In the genomic region with DNA sequence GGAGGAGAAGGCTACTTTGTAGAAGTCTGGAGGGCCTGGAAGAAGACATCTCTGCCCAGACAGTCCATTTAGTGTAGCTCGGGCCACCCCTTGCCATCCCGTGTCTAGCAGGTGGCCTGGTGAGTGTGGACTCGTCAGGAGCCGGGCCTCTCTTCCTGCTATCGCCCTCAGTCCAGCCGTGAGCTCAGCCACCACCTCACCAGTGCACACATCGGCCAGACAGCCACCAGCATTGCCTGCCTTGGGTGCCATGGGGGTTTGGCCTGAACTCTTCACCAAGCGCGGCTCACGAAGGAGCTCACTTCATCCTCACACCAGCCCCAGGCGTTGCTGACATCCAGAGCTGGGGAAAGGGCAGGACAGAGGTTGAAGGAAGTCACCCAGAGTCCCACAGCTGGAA, we compare ENCODE assay signal across 21 cellular contexts. TPM values are rescaled to one million over a fixed set of nuclear protein-coding genes. Genes with fewer than 3 reads are reported as not detected.
DNase-seq lines count a peak whose midpoint lies in the region; ATAC-seq, FAIRE-seq and TF ChIP-seq lines count a peak whose summit lies in the region.
"Had no signal": no experiment of that assay in that cellular context is flagged by ENCODE, and none has a peak within 500 bp of the region (broad histone marks: within the 10 kb centered on the region; RNA-seq: fewer than 3 reads in every experiment).

No MANE protein-coding gene starts in this region.

- no peak for FAIRE-seq in GM12878 (lab: Jason Lieb, UNC)
- FAIRE-seq: HTR-8/SVneo, RCC 7860 had no signal

- TF ChIP-seq EP300 in GM12878 (IDR thresholded peaks at IDR 0.05; ENCODE audit: borderline replicate concordance in 1 of 2, control insufficient read depth in 1 of 2, low read depth in 2 of 2, low read length in 2 of 2) = no peak

- no peak overlapping the region for H3K23ac ChIP-seq in neuronal stem cell (ENCODE audit: low read depth, low read length, poor library complexity)

- RAD21 ChIA-PET in GM12878 (lab: Charles Lee; ENCODE audit: unreplicated experiment) = interaction anchor here (1.0 to 1.2 kb wide), 3 partner anchors 10 to 22 kb away, joined by 3 to 4 read pairs (median 3); no protein-coding TSS in a partner anchor

- H3K14ac ChIP-seq in neuronal stem cell (ENCODE audit: low read length) = no peak overlapping the region

- no peak for TF ChIP-seq RAD21 in GM12878 (IDR thresholded peaks at IDR 0.05; ENCODE audit: insufficient read depth, low read depth, low read length)

- H3K36me3 ChIP-seq in right atrium auricular region = no peaks in the 10 kb centered on the region
- no peaks in the 10 kb centered on the region; a peak in 1 of 4 replicates for H3K36me3 ChIP-seq in GM12878 (ENCODE audit: control insufficient read depth in 2 of 2, insufficient read depth in 2 of 2, low read length in 1 of 2)
- no peaks in the 10 kb centered on the region for H3K36me3 ChIP-seq in neuronal stem cell (replicated peaks in 1 of 2; ENCODE audit: control insufficient read depth in 2 of 2, insufficient read depth in 2 of 2, low read length in 2 of 2)
- H3K36me3 ChIP-seq: HAP-1 had no signal

- in situ Hi-C loops in GM12878 (cut with MboI) = no loop called here

- TF ChIP-seq CTCF in right atrium auricular region (IDR thresholded peaks at IDR 0.05) (no peak), GM12878 (IDR thresholded peaks at IDR 0.05 in 2 of 3, conservative IDR thresholded peaks at IDR 0.05 in 1 of 3; ENCODE audit: control insufficient read depth in 2 of 3, extremely low read depth in 1 of 3, insufficient read depth in 1 of 3, low read depth in 3 of 3, low read length in 3 of 3) (no peak)

- TF ChIP-seq POLR2A in GM12878 (IDR thresholded peaks at IDR 0.05; ENCODE audit: low read depth, low read length) = peak; percentile 35; the same call in 1 of the 2 replicates

- H2BK120ac ChIP-seq in neuronal stem cell (ENCODE audit: low read depth, low read length) = peak overlapping the region; percentile 32

- no peak overlapping the region for H4K8ac ChIP-seq in neuronal stem cell (ENCODE audit: low read depth, low read length)

- H2BK12ac ChIP-seq in neuronal stem cell (ENCODE audit: low read length) = no peak overlapping the region

- SMC1A ChIA-PET in GM12878 (lab: Charles Lee; ENCODE audit: uncharacterized antibody, unreplicated experiment) = interaction anchor here (0.8 to 1.0 kb wide), 4 partner anchors 9 to 61 kb away, joined by 3 read pairs; no protein-coding TSS in a partner anchor

- no peaks in the 10 kb centered on the region for H3K79me2 ChIP-seq in GM12878 (ENCODE audit: control insufficient read depth, insufficient read depth, low read length)

- ATAC-seq in Right ventricle myocardium superior (ENCODE audit: poor library complexity) = no peak
- peak; percentile 1; the same call in 1 of the 3 replicates for ATAC-seq in GM12878
- no peak for ATAC-seq in HG03457 (IDR thresholded peaks at IDR 0.05; ENCODE audit: unreplicated experiment)
- no peak for ATAC-seq in HG02763 (IDR thresholded peaks at IDR 0.05; ENCODE audit: unreplicated experiment)
- ATAC-seq: T-helper 17 cell had no signal

- H3K4me3 ChIP-seq in right atrium auricular region (no peak overlapping the region), GM12878 (no peak overlapping the region), neuronal stem cell (ENCODE audit: low read length in 2 of 2) (no peak overlapping the region)
- H3K4me3 ChIP-seq: HAP-1 had no signal

- H3K4ac ChIP-seq in neuronal stem cell (ENCODE audit: low read length) = no peak overlapping the region

- no peak overlapping the region for H4K91ac ChIP-seq in neuronal stem cell (ENCODE audit: low read depth, low read length, poor library complexity)

- no TSS peak for BruUV-seq in GM12878 (replicated peaks; lab: Mats Ljungman, UMichigan)

- peak overlapping the region; percentile 5 for H3K18ac ChIP-seq in neuronal stem cell (ENCODE audit: low read length)

- H3K27ac ChIP-seq in right atrium auricular region = no peak overlapping the region
- peak overlapping the region; percentile 82 for H3K27ac ChIP-seq in GM12878 (ENCODE audit: control insufficient read depth, insufficient read depth)
- H3K27ac ChIP-seq in neuronal stem cell (replicated peaks; ENCODE audit: low read length) = no peak overlapping the region

- CTCF ChIA-PET in GM12878 (lab: Yijun Ruan, JAX) = interaction anchor here (0.5 to 2.4 kb wide), 4 partner anchors 17 to 573 kb away, joined by 3 to 9 read pairs (median 4); no protein-coding TSS in a partner anchor

- peak overlapping the region; percentile 65 for H3K4me2 ChIP-seq in GM12878 (ENCODE audit: control insufficient read depth, insufficient read depth)
- H3K4me2 ChIP-seq in neuronal stem cell (ENCODE audit: insufficient read depth, low read length, poor library complexity, severe bottlenecking) = no peak overlapping the region

- WGBS in GM12878 (ENCODE audit: insufficient coverage, insufficient replicate concordance, low lambda C conversion rate, missing lambda C conversion rate) = 0% methylated on average over 11 of the region's 11 CpGs
- no CpG with 5 or more reads among the region's 11 CpGs for WGBS in neuronal stem cell (ENCODE audit: extremely low coverage in 2 of 2, insufficient read length in 2 of 2, insufficient replicate concordance in 1 of 2), 2 donors

- H3K4me1 ChIP-seq in right atrium auricular region = peaks cover 0 to 6% of the 10 kb centered on the region in 2 donors
- H3K4me1 ChIP-seq in GM12878 (ENCODE audit: control insufficient read depth, insufficient read depth, low read length) = peaks cover 54% of the 10 kb centered on the region
- H3K4me1 ChIP-seq in neuronal stem cell (ENCODE audit: control insufficient read depth in 2 of 2, insufficient read depth in 1 of 2, low read depth in 1 of 2, low read length in 2 of 2) = peaks cover 9% of the 10 kb centered on the region in 2 donors

- no peaks in the 10 kb centered on the region for H3K27me3 ChIP-seq in right atrium auricular region
- no peaks in the 10 kb centered on the region for H3K27me3 ChIP-seq in GM12878 (replicated peaks in 1 of 2; ENCODE audit: control insufficient read depth in 2 of 2, insufficient read depth in 2 of 2, low read length in 1 of 2)
- H3K27me3 ChIP-seq in neuronal stem cell (ENCODE audit: control insufficient read depth in 3 of 3, insufficient read depth in 3 of 3, low read depth in 1 of 3, low read length in 3 of 3) = peaks cover 0 to 7% (median 0%) of the 10 kb centered on the region in 3 experiments

- H3K79me1 ChIP-seq in neuronal stem cell (ENCODE audit: low read depth, low read length) = no peaks in the 10 kb centered on the region

- no peak overlapping the region for H2AK5ac ChIP-seq in neuronal stem cell (ENCODE audit: low read depth, low read length)

- H2AFZ ChIP-seq in GM12878 (ENCODE audit: control insufficient read depth, low read depth, low read length) (peak overlapping the region; percentile 54), neuronal stem cell (ENCODE audit: low read length) (no peak overlapping the region)

- peak; percentile 13 for DNase-seq in Right ventricle myocardium superior
- DNase-seq in right atrium auricular region (ENCODE audit: low spot score) = no peak
- no peak for DNase-seq in GM12878 (ENCODE audit: low read depth, low spot score)
- DNase-seq in neuronal stem cell (ENCODE audit: low spot score) = no peak
- DNase-seq in activated CD8-positive, alpha-beta memory T cell treated with anti-CD3 and anti-CD28 coated beads for 24 hours = no peak
- DNase-seq: 8988T, EL, GF-D8, IMR-90, Kasumi-1, NCI-H1417 treated with DMSO at 0.1 percent for 48 hours, NCI-H187, NCI-H446, NCI-H526, SW 1271, T-helper 17 cell had no signal

- H4K20me1 ChIP-seq in GM12878 (ENCODE audit: control insufficient read depth, insufficient read depth) = no peaks in the 10 kb centered on the region

- POLR2A ChIA-PET in GM12878 (lab: Charles Lee) = interaction anchor here (0.9 kb wide), 1 partner anchor 15 kb away, joined by 3 read pairs; no protein-coding TSS in a partner anchor

- H2BK5ac ChIP-seq in neuronal stem cell (ENCODE audit: low read length) = no peak overlapping the region

- H2BK15ac ChIP-seq in neuronal stem cell (ENCODE audit: low read length) = no peak overlapping the region

- H3K9ac ChIP-seq in GM12878 (ENCODE audit: control insufficient read depth, insufficient read depth, low read length) (peak overlapping the region; percentile 12; the same call in 1 of the 2 replicates), neuronal stem cell (ENCODE audit: low read depth, low read length, poor library complexity) (no peak overlapping the region)

- H3K9me3 ChIP-seq in right atrium auricular region (no peaks in the 10 kb centered on the region), GM12878 (replicated peaks; ENCODE audit: control insufficient read depth, insufficient read depth, low read length) (peaks cover 3% of the 10 kb centered on the region; the same call in 2 of the 3 replicates), neuronal stem cell (replicated peaks in 1 of 2; ENCODE audit: control insufficient read depth in 2 of 2, insufficient read depth in 1 of 2, low read depth in 1 of 2, low read length in 2 of 2) (peaks cover 0 to 2% of the 10 kb centered on the region in 2 donors)
- H3K9me3 ChIP-seq: HAP-1 had no signal

- intact Hi-C loops in Right ventricle myocardium superior (cut with DNase I) (no loop called here), GM12878 (cut with micrococcal nuclease; ENCODE audit: unreplicated experiment) (no loop called here)

TF ChIP-seq in GM12878, 131 proteins besides CTCF, POLR2A, EP300 and RAD21:
- TF ChIP-seq POLR2AphosphoS5 (IDR thresholded peaks at IDR 0.05; ENCODE audit: low read length) = 0 out of 2 replicates have a peak, but pooled peaks have one; percentile 10
- no peak; the same call in 1 of the 2 replicates for TF ChIP-seq EED (IDR thresholded peaks at IDR 0.05; ENCODE audit: low read depth)

RNA-seq across cellular contexts. Expression of a gene that starts 19.6 kb away (rescaled TPM):
- 9.8 TPM for total RNA-seq in Right ventricle myocardium superior
- 1 to 10 TPM; 9.1 to 10.0 TPM for total RNA-seq in right atrium auricular region
- 156 and 174 TPM in 2 replicates for total RNA-seq in GM12878 (2013; cell fraction: nucleolus; rRNA removed)
- 33.3 and 40.3 TPM in 2 replicates for total RNA-seq in GM12878 (2014; rRNA removed)
- 34.3 and 36.5 TPM in 2 replicates for total RNA-seq in GM12878 (2014; rRNA removed; fragmentation: Illumina TruSeq; extraction: Trizol)
- total RNA-seq in GM12878 (2021) = 55.2 and 60.1 TPM in 2 replicates
- polyA plus RNA-seq in GM12878 (2011; ENCODE audit: low read depth) = 27.5 TPM
- 66.3 and 70.1 TPM in 2 replicates for polyA plus RNA-seq in GM12878 (2011; rRNA removed)
- 68.7 and 74.7 TPM in 2 replicates for polyA plus RNA-seq in GM12878 (2011; cell fraction: cytosol; rRNA removed)
- polyA plus RNA-seq in GM12878 (2011; cell fraction: nucleus; rRNA removed) = 140 and 141 TPM in 2 replicates
- polyA plus RNA-seq in GM12878 (2012) = 47.2 and 61.2 TPM in 2 replicates
- polyA plus RNA-seq in GM12878 (2014; fragmentation: Illumina TruSeq; extraction: Trizol) = 18.1 and 33.6 TPM in 2 replicates
- polyA plus RNA-seq in GM12878 (2014; fragmentation: Nextera tagmentation; extraction: Ambion mirVana) = 1 to 10 TPM; 3.0 to 4.0 TPM
- polyA plus RNA-seq in GM12878 (2014; rRNA removed) = 46.1 and 46.3 TPM in 2 replicates
- 10 to 100 TPM; 36.4 to 40.9 TPM for polyA plus RNA-seq in GM12878 (2016; fragmentation: Nextera tagmentation; extraction: Ambion mirVana)
- 147 and 149 TPM in 2 replicates for polyA minus RNA-seq in GM12878 (2011; rRNA and poly(A)+ RNA removed)
- polyA minus RNA-seq in GM12878 (2011; cell fraction: cytosol; rRNA and poly(A)+ RNA removed) = 32.7 and 34.7 TPM in 2 replicates
- polyA minus RNA-seq in GM12878 (2011; cell fraction: nucleus; rRNA and poly(A)+ RNA removed) = 56.5 and 77.2 TPM in 2 replicates
- polyA plus RNA-seq in neuronal stem cell (2013, experiment 1 of 2) = 16.4 TPM
- polyA plus RNA-seq in neuronal stem cell (2013, experiment 2 of 2) = 16.2 TPM
